8 cellular contexts compared by ENCODE assay signal in genomic region chr2:48529189-48529588, GRCh38. TPM values are rescaled to one million over a fixed set of nuclear protein-coding genes. Genes with fewer than 3 reads are reported as not detected.
DNase-seq lines count a peak whose midpoint lies in the region; ATAC-seq and TF ChIP-seq lines count a peak whose summit lies in the region.

No MANE protein-coding gene starts in this region.

- H3K36me3 ChIP-seq in cardiac muscle cell (no peaks in the 10 kb centered on the region), vagina (no peaks in the 10 kb centered on the region)

- DNase-seq in cardiac muscle cell (ENCODE audit: low read depth in 1 of 2, low spot score in 1 of 2) (peak in 1 of 2 donors; percentile 47), cardiac septum (ENCODE audit: low spot score) (no peak), WTC11 (ENCODE audit: low spot score) (peak; percentile 20), memory B cell (ENCODE audit: low spot score in 2 of 2) (no peak), vagina (ENCODE audit: extremely low spot score in 2 of 2) (no peak), dorsolateral prefrontal cortex (no peak), NCI-H226 (no peak)

- H3K4me1 Mint-ChIP-seq in WTC11 (peaks cover 33% of the 10 kb centered on the region), memory B cell (peaks cover 14% of the 10 kb centered on the region)

- H3K9me3 Mint-ChIP-seq in WTC11 (no peaks in the 10 kb centered on the region), memory B cell (no peaks in the 10 kb centered on the region)

- H3K27ac ChIP-seq in cardiac muscle cell (no peak overlapping the region), vagina (peak overlapping the region; percentile 87), dorsolateral prefrontal cortex (no peak overlapping the region)

- TF ChIP-seq CTCF in cardiac muscle cell (IDR thresholded peaks at IDR 0.05; ENCODE audit: low read depth, low read length) (no peak), WTC11 (IDR thresholded peaks at IDR 0.05) (no peak), vagina (IDR thresholded peaks at IDR 0.05) (no peak), dorsolateral prefrontal cortex (IDR thresholded peaks at IDR 0.05 in 54 of 56, conservative IDR thresholded peaks at IDR 0.05 in 2 of 56; ENCODE audit: low read depth in 1 of 56, partially characterized antibody in 56 of 56) (no peak)

- H3K4me3 ChIP-seq in cardiac muscle cell (peak overlapping the region; percentile 94), vagina (peak overlapping the region; percentile 72 to 90), dorsolateral prefrontal cortex (peak overlapping the region in 8 of 59 donors; percentile 68 to 84 (median 76))

- POLR2A ChIA-PET in WTC11 (lab: Charles Lee): no interaction called here

- H3K4me1 ChIP-seq in cardiac muscle cell (ENCODE audit: low read depth): peaks cover 6% of the 10 kb centered on the region
- peaks cover 70% of the 10 kb centered on the region for H3K4me1 ChIP-seq in vagina

- H3K4me3 Mint-ChIP-seq in WTC11: peak overlapping the region; percentile 84
- peak overlapping the region; percentile 11 for H3K4me3 Mint-ChIP-seq in memory B cell

- intact Hi-C loops in cardiac septum (cut with DNase I) (no loop called here), vagina (cut with DNase I) (no loop called here), dorsolateral prefrontal cortex (cut with DNase I) (no loop called here)

- no peak for TF ChIP-seq POLR2A in vagina (IDR thresholded peaks at IDR 0.05)

- H3K9me3 ChIP-seq in cardiac muscle cell (ENCODE audit: low read depth) (no peaks in the 10 kb centered on the region), vagina (no peaks in the 10 kb centered on the region)

- peaks cover 5% of the 10 kb centered on the region for H3K36me3 Mint-ChIP-seq in WTC11
- H3K36me3 Mint-ChIP-seq in memory B cell: peaks cover 3% of the 10 kb centered on the region

- H3K27me3 ChIP-seq in cardiac muscle cell (no peaks in the 10 kb centered on the region), vagina (no peaks in the 10 kb centered on the region), dorsolateral prefrontal cortex (peaks cover 0 to 5% (median 0%) of the 10 kb centered on the region in 45 donors)

- H3K27me3 Mint-ChIP-seq in WTC11 (ENCODE audit: low read depth) (no peaks in the 10 kb centered on the region), memory B cell (peaks cover 11% of the 10 kb centered on the region)

- H3K27ac Mint-ChIP-seq in WTC11 (no peak overlapping the region), memory B cell (no peak overlapping the region)

- ATAC-seq in WTC11 (peak; percentile 41), memory B cell (ENCODE audit: low read depth) (no peak), esophagus mucosa (no peak)

- CTCF ChIA-PET in WTC11 (lab: Charles Lee): interaction anchor here (0.8 to 1.0 kb wide), 2 partner anchors 11 to 59 kb away, joined by 3 read pairs; no protein-coding TSS in a partner anchor

TF ChIP-seq in WTC11, 78 proteins besides CTCF, POLR2A, EP300 and RAD21:
- 0 out of 2 replicates have a peak, but pooled peaks have one; percentile 15 for TF ChIP-seq ZNF423 (CRISPR knock-in tag; IDR thresholded peaks at IDR 0.05)
- no peak for TF ChIP-seq CREB1 (CRISPR knock-in tag; IDR thresholded peaks at IDR 0.05)

RNA-seq across cellular contexts. Expression of gene STON1, which starts 0.8 kb away (rescaled TPM):
- total RNA-seq in cardiac muscle cell (6.5 and 9.5 TPM in 2 replicates), cardiac septum (6.7 TPM), WTC11 (2021) (11.0 to 13.5 TPM (median 13.4 TPM) in 3 replicates), vagina (48.1 TPM), dorsolateral prefrontal cortex (10 to 100 TPM in 1 of 120 experiments, 1 to 10 TPM in 119; 1.1 to 11.4 (median 3.5) TPM), esophagus mucosa (2.4 TPM)
- polyA plus RNA-seq in cardiac muscle cell: 4.9 and 7.5 TPM in 2 replicates
